20 cellular contexts compared by ENCODE assay signal in the genomic region with DNA sequence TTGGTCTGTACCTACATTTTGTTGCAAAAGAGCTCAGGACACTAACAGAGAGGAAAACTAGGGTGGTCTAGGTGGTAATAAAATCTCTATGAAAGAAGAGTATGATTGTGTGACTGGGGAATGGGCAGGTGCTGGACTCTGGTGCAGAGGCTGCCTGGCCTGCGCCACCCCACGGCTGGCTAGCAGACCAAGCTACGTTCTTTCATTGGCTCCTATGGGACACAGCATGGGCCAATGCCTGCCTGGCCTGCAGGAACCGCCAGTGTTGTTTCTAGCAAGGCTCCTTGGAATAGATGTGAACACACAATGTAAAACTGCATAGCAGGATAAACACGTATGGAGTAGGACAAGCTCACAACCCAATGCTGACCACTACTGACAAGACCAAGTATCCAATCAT. TPM values are rescaled to one million over a fixed set of nuclear protein-coding genes. Genes with fewer than 3 reads are reported as not detected.
DNase-seq lines count a peak whose midpoint lies in the region; ATAC-seq and TF ChIP-seq lines count a peak whose summit lies in the region.
"Had no signal": no experiment of that assay in that cellular context is flagged by ENCODE, and none has a peak within 500 bp of the region (broad histone marks: within the 10 kb centered on the region; RNA-seq: fewer than 3 reads in every experiment).

No MANE protein-coding gene starts in this region.

- peak overlapping the region in 7 of 12 donors; percentile 2 to 81 (median 68) for H3K27ac ChIP-seq in heart left ventricle
- no peak overlapping the region for H3K27ac ChIP-seq in Panc1 (ENCODE audit: low read length)
- H3K27ac ChIP-seq: A549; BLaER1 treated with 17β-estradiol and CSF1 and Interleukin-3, amounts not matched to agents 10 nM and 100 nM had no signal

- POLR2A ChIA-PET in Panc1 (lab: Charles Lee), result no interaction called here

- H3K4me3 ChIP-seq in heart left ventricle (no peak overlapping the region), Panc1 (ENCODE audit: low read depth in 2 of 2, low read length in 2 of 2) (no peak overlapping the region)
- H3K4me3 ChIP-seq: A549; BLaER1 treated with 17β-estradiol and CSF1 and Interleukin-3, amounts not matched to agents 10 nM and 100 nM had no signal

- WGBS in heart left ventricle, 4 donors, result 79 to 82% (median 81%) methylated on average over 5 of the region's 5 CpGs

- H3K4me1 Mint-ChIP-seq in stimulated activated effector memory CD8-positive, alpha-beta T cell treated with anti-CD3 and anti-CD28 coated beads, Interleukin-12 subunit alpha, Interleukin-12 subunit beta, amount 100 ng/mL, for 72 hours, result no peaks in the 10 kb centered on the region

- CTCF ChIA-PET in Panc1 (lab: Charles Lee), result no interaction called here

- H3K4me3 Mint-ChIP-seq in stimulated activated effector memory CD8-positive, alpha-beta T cell treated with anti-CD3 and anti-CD28 coated beads, Interleukin-12 subunit alpha, Interleukin-12 subunit beta, amount 100 ng/mL, for 72 hours, result no peak overlapping the region
- H3K4me3 Mint-ChIP-seq: CD8-positive, alpha-beta memory T cell had no signal

- TF ChIP-seq CTCF in heart left ventricle (IDR thresholded peaks at IDR 0.05) (no peak), Panc1 (IDR thresholded peaks at IDR 0.05) (no peak)

- no peak for ATAC-seq in heart left ventricle
- ATAC-seq in Right ventricle myocardium inferior, result no peak
- 0 out of 2 replicates have a peak, but pooled peaks have one; percentile 40 for ATAC-seq in Panc1
- no peak for ATAC-seq in left ventricle myocardium superior
- no peak for ATAC-seq in stimulated activated effector memory CD8-positive, alpha-beta T cell treated with anti-CD3 and anti-CD28 coated beads, Interleukin-12 subunit alpha, Interleukin-12 subunit beta, amount 100 ng/mL, for 72 hours
- ATAC-seq: A549, PC-3 had no signal

- H3K9me3 ChIP-seq in heart left ventricle (no peaks in the 10 kb centered on the region), Panc1 (ENCODE audit: control insufficient read depth, insufficient read depth, low read depth, low read length) (no peaks in the 10 kb centered on the region)
- H3K9me3 ChIP-seq: A549; BLaER1 treated with 17β-estradiol and CSF1 and Interleukin-3, amounts not matched to agents 10 nM and 100 nM; SK-N-SH had no signal

- H3K27me3 ChIP-seq in heart left ventricle (no peaks in the 10 kb centered on the region), Panc1 (ENCODE audit: control insufficient read depth, insufficient read depth, low read length) (no peaks in the 10 kb centered on the region)
- H3K27me3 ChIP-seq: BLaER1 treated with 17β-estradiol and CSF1 and Interleukin-3, amounts not matched to agents 10 nM and 100 nM had no signal

- no peak for TF ChIP-seq POLR2A in heart left ventricle (IDR thresholded peaks at IDR 0.05)

- intact Hi-C loops in heart left ventricle (cut with DNase I), result no loop called here
- intact Hi-C loops in Right ventricle myocardium inferior (cut with DNase I), result no loop called here
- intact Hi-C loops in Panc1 (cut with micrococcal nuclease; ENCODE audit: unreplicated experiment), result no loop called here
- intact Hi-C loops in left ventricle myocardium superior (cut with micrococcal nuclease), result no loop called here

- no peaks in the 10 kb centered on the region for H3K9me3 Mint-ChIP-seq in stimulated activated effector memory CD8-positive, alpha-beta T cell treated with anti-CD3 and anti-CD28 coated beads, Interleukin-12 subunit alpha, Interleukin-12 subunit beta, amount 100 ng/mL, for 72 hours
- H3K9me3 Mint-ChIP-seq: CD8-positive, alpha-beta memory T cell had no signal

- in situ Hi-C loops in Panc1 (cut with HindIII; ENCODE audit: low pct_unique_long_range_greater_than_20kb, low sequenced_read_pairs), result no loop called here

- H3K4me1 ChIP-seq in heart left ventricle (peaks cover 7 to 71% (median 50%) of the 10 kb centered on the region in 12 donors), Panc1 (ENCODE audit: control insufficient read depth, insufficient read depth, low read length) (no peaks in the 10 kb centered on the region)
- H3K4me1 ChIP-seq: A549 had no signal

- H3K27ac Mint-ChIP-seq in stimulated activated effector memory CD8-positive, alpha-beta T cell treated with anti-CD3 and anti-CD28 coated beads, Interleukin-12 subunit alpha, Interleukin-12 subunit beta, amount 100 ng/mL, for 72 hours, result peak overlapping the region; percentile 24
- H3K27ac Mint-ChIP-seq: CD8-positive, alpha-beta memory T cell had no signal

- no TSS peak for BruUV-seq in Panc1 (replicated peaks; lab: Mats Ljungman, UMichigan)

- peaks cover 64% of the 10 kb centered on the region for H3K36me3 Mint-ChIP-seq in stimulated activated effector memory CD8-positive, alpha-beta T cell treated with anti-CD3 and anti-CD28 coated beads, Interleukin-12 subunit alpha, Interleukin-12 subunit beta, amount 100 ng/mL, for 72 hours

- H3K36me3 ChIP-seq in heart left ventricle (peaks cover 0 to 51% (median 33%) of the 10 kb centered on the region in 9 donors), Panc1 (ENCODE audit: control insufficient read depth, insufficient read depth, low read length) (peaks cover 2% of the 10 kb centered on the region; the same call in 1 of the 2 replicates)

- DNase-seq in heart left ventricle (no peak), Right ventricle myocardium inferior (ENCODE audit: missing footprints) (no peak), Panc1 (ENCODE audit: low read depth, low spot score) (no peak), left ventricle myocardium superior (peak; percentile 28), SHP77 treated with DMSO at 0.1 percent for 48 hours (lab: John Stamatoyannopoulos, UW) (no peak), NCI-H2081 (lab: John Stamatoyannopoulos, UW) (no peak), pons (ENCODE audit: low spot score) (no peak)
- no peak for DNase-seq in stimulated activated effector memory CD8-positive, alpha-beta T cell treated with anti-CD3 and anti-CD28 coated beads, Interleukin-12 subunit alpha, Interleukin-12 subunit beta, amount 100 ng/mL, for 72 hours (ENCODE audit: low spot score in 2 of 2)
- DNase-seq: CD8-positive, alpha-beta memory T cell; GDM1; KG1; NCI-H1048; NCI-H1436 treated with DMSO at 0.1 percent for 48 hours; NCI-H2081 treated with DMSO at 0.1 percent for 48 hours; NCI-H446; NCI-H748 treated with DMSO at 0.1 percent for 48 hours; PC-3; SK-N-SH had no signal

RNA-seq across cellular contexts. Expression of a gene that starts 51.7 kb away (rescaled TPM):
- total RNA-seq in heart left ventricle (100 to 1,000 TPM in 1 of 9 donors, 10 to 100 TPM in 8; 48.3 to 119 (median 68.5) TPM), Right ventricle myocardium inferior (76.4 TPM), Panc1 (2021; ENCODE audit: unreplicated experiment) (165 TPM), left ventricle myocardium superior (68.0 TPM)
- 10 to 100 TPM; 18.3 to 55.2 TPM for polyA plus RNA-seq in heart left ventricle
- polyA plus RNA-seq in Panc1 (2012; ENCODE audit: insufficient read length), result 86.7 TPM
